In the genomic region with DNA sequence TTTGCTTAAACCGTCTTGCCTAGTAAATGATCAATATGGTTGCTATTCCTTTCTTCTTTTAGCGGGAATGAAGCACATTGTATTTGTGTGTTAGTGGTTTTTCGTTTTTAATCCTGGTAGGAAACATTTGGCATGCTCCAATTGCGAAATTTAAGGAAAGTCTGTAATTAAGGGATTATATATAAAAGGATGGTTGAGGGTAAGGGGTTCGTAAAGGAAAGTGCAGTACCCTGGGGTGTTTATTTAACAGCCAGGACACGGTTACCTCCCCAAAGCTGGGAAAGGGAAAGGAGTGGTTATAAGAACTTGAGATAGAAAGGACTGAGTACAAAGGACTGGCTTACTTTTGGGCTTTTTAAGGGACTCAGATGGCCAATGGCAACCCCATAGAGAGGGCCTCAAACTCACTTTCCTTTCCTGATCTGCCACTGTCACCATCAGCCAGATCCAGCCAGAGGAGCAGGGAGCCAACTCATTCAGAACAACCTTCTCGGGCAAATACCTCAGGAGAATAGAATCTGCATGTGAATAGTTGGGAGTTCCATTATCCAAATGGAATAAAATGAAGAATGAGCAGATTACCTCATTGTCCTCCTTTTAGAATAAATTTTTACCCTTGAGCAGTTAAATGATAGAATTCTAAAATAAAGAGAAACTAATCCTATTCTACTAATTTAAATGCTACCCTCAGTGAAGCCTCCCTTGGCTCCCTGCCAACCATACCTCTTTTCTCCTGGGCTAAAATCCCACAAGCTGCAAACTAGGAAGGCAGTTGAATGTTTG, we compare ENCODE assay signal across 2 cellular contexts.
TF ChIP-seq lines count a peak whose summit lies in the region.

No MANE protein-coding gene starts in this region.

TF ChIP-seq in GM23338, 12 proteins besides CTCF, POLR2A, EP300 and RAD21:
- TF ChIP-seq, protein P1, sequence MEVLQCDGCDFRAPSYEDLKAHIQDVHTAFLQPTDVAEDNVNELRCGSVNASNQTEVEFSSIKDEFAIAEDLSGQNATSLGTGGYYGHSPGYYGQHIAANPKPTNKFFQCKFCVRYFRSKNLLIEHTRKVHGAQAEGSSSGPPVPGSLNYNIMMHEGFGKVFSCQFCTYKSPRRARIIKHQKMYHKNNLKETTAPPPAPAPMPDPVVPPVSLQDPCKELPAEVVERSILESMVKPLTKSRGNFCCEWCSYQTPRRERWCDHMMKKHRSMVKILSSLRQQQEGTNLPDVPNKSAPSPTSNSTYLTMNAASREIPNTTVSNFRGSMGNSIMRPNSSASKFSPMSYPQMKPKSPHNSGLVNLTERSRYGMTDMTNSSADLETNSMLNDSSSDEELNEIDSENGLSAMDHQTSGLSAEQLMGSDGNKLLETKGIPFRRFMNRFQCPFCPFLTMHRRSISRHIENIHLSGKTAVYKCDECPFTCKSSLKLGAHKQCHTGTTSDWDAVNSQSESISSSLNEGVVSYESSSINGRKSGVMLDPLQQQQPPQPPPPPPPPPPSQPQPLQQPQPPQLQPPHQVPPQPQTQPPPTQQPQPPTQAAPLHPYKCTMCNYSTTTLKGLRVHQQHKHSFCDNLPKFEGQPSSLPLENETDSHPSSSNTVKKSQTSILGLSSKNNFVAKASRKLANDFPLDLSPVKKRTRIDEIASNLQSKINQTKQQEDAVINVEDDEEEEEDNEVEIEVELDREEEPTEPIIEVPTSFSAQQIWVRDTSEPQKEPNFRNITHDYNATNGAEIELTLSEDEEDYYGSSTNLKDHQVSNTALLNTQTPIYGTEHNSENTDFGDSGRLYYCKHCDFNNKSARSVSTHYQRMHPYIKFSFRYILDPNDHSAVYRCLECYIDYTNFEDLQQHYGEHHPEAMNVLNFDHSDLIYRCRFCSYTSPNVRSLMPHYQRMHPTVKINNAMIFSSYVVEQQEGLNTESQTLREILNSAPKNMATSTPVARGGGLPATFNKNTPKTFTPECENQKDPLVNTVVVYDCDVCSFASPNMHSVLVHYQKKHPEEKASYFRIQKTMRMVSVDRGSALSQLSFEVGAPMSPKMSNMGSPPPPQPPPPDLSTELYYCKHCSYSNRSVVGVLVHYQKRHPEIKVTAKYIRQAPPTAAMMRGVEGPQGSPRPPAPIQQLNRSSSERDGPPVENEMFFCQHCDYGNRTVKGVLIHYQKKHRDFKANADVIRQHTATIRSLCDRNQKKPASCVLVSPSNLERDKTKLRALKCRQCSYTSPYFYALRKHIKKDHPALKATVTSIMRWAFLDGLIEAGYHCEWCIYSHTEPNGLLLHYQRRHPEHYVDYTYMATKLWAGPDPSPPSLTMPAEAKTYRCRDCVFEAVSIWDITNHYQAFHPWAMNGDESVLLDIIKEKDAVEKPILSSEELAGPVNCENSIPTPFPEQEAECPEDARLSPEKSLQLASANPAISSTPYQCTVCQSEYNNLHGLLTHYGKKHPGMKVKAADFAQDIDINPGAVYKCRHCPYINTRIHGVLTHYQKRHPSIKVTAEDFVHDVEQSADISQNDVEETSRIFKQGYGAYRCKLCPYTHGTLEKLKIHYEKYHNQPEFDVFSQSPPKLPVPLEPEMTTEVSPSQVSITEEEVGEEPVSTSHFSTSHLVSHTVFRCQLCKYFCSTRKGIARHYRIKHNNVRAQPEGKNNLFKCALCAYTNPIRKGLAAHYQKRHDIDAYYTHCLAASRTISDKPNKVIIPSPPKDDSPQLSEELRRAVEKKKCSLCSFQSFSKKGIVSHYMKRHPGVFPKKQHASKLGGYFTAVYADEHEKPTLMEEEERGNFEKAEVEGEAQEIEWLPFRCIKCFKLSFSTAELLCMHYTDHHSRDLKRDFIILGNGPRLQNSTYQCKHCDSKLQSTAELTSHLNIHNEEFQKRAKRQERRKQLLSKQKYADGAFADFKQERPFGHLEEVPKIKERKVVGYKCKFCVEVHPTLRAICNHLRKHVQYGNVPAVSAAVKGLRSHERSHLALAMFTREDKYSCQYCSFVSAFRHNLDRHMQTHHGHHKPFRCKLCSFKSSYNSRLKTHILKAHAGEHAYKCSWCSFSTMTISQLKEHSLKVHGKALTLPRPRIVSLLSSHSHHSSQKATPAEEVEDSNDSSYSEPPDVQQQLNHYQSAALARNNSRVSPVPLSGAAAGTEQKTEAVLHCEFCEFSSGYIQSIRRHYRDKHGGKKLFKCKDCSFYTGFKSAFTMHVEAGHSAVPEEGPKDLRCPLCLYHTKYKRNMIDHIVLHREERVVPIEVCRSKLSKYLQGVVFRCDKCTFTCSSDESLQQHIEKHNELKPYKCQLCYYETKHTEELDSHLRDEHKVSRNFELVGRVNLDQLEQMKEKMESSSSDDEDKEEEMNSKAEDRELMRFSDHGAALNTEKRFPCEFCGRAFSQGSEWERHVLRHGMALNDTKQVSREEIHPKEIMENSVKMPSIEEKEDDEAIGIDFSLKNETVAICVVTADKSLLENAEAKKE (CRISPR knock-in tag; IDR thresholded peaks at IDR 0.05): peak; percentile 96
- peak; percentile 68; the same call in 1 of the 2 replicates for TF ChIP-seq ZNF114 (CRISPR knock-in tag; IDR thresholded peaks at IDR 0.05)
- TF ChIP-seq ZNF331 (CRISPR knock-in tag; IDR thresholded peaks at IDR 0.05; ENCODE audit: low read depth): no peak
- peak; percentile 20; the same call in 1 of the 2 replicates for TF ChIP-seq CREB1 (CRISPR knock-in tag; IDR thresholded peaks at IDR 0.05; ENCODE audit: low read depth)

TF ChIP-seq in IMR-90, 13 proteins besides CTCF, POLR2A, EP300 and RAD21:
- peak; percentile 27; the same call in 1 of the 2 replicates for TF ChIP-seq CEBPB (IDR thresholded peaks at IDR 0.05; ENCODE audit: low read depth, low read length)
- no peak for TF ChIP-seq CHD1 (IDR thresholded peaks at IDR 0.05; ENCODE audit: low read depth, low read length)
- TF ChIP-seq RFX5 (IDR thresholded peaks at IDR 0.05; ENCODE audit: low read depth, low read length): no peak
- no peak for TF ChIP-seq RCOR1 (IDR thresholded peaks at IDR 0.05; ENCODE audit: insufficient replicate concordance, low read length)
